Comparison of ENCODE assay signal across 20 cellular contexts in the genomic region with DNA sequence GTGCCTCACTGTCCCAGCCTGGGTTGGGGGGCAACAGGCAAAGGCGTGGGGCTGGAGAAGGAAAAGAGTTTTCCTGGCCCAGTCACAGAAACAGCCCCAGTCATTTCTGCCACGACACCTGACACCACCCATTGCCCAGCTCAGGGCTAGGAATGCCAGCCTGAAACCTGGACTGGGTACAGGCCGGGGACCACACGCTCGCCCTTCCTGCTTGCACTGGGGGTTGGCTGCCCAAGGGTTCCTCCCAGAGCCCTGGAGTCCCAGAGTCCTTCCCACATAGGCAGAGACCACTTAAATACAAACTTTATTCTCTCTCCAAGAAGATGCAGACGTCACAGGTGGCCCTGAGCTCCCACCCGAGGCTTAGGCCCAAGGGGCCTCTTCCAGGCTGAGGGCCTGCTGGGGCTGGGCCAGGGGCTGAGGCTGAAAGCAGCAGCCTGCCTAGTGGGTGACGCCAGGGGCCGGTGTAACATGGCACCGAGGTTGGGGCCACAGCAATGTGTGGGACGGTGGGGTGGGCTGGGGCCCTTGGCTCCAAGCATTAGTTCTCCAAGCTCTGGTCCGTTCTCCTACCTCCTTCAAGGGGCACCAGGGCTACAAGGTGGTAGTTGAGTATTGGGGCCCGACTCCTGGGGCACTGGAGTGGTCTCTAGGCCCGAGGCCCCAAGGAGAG. TPM values are rescaled to one million over a fixed set of nuclear protein-coding genes. Genes with fewer than 3 reads are reported as not detected.
DNase-seq lines count a peak whose midpoint lies in the region; ATAC-seq, FAIRE-seq and TF ChIP-seq lines count a peak whose summit lies in the region.
"Had no signal": no experiment of that assay in that cellular context is flagged by ENCODE, and none has a peak within 500 bp of the region (broad histone marks: within the 10 kb centered on the region; RNA-seq: fewer than 3 reads in every experiment).

No MANE protein-coding gene starts in this region.

- no peak overlapping the region for H3K27ac Mint-ChIP-seq in activated CD4-positive, alpha-beta memory T cell treated with anti-CD3 and anti-CD28 coated beads, Interleukin-2, amount 10 ng/mL, durations not matched to agents 7 days and 5 days
- no peak overlapping the region for H3K27ac Mint-ChIP-seq in activated CD4-positive, alpha-beta memory T cell treated with anti-CD3 and anti-CD28 coated beads for 36 hours
- H3K27ac Mint-ChIP-seq: CD4-positive, CD25-positive, alpha-beta regulatory T cell had no signal

- no peaks in the 10 kb centered on the region for H4K20me1 ChIP-seq in PC-3 (ENCODE audit: low read length)
- H4K20me1 ChIP-seq in HepG2 (ENCODE audit: insufficient read depth, low read length), result no peaks in the 10 kb centered on the region

- no peak for DNase-seq in activated CD4-positive, alpha-beta memory T cell treated with anti-CD3 and anti-CD28 coated beads, Interleukin-2, amount 10 ng/mL, durations not matched to agents 7 days and 5 days
- DNase-seq in activated CD4-positive, alpha-beta memory T cell treated with anti-CD3 and anti-CD28 coated beads for 36 hours, result no peak
- no peak for DNase-seq in PC-3
- DNase-seq in HepG2 (ENCODE audit: low spot score), result no peak
- no peak for DNase-seq in NAMALWA (ENCODE audit: low spot score)
- no peak for DNase-seq in trophoblast cell
- DNase-seq: activated CD8-positive, alpha-beta memory T cell treated with anti-CD3 and anti-CD28 coated beads for 24 hours; activated effector memory CD4-positive, alpha-beta T cell treated with Interleukin-2 at 50 U/mL for 16 hours; CD4-positive, CD25-positive, alpha-beta regulatory T cell; dermis blood vessel endothelial cell; NCI-H2107; tibial artery had no signal

- in situ Hi-C loops in HepG2 (cut with HindIII; ENCODE audit: extremely low pct_ligation_motif_present, low pct_unique_long_range_greater_than_20kb), result no loop called here

- H3K9ac ChIP-seq in PC-3 (ENCODE audit: low read length) (no peak overlapping the region), HepG2 (ENCODE audit: insufficient read depth, low read depth, low read length) (no peak overlapping the region), skeletal muscle tissue (ENCODE audit: low read depth in 1 of 3, low read length in 3 of 3) (peak overlapping the region; percentile 72 to 92 (median 77)), trophoblast cell (ENCODE audit: low read length) (no peak overlapping the region)

- ATAC-seq in PC-3, result no peak
- no peak for ATAC-seq in HepG2
- ATAC-seq in GM18907 (IDR thresholded peaks at IDR 0.05; ENCODE audit: unreplicated experiment), result no peak
- ATAC-seq: esophagus mucosa had no signal

- CTCF ChIA-PET in activated CD4-positive, alpha-beta memory T cell treated with anti-CD3 and anti-CD28 coated beads, Interleukin-2, amount 10 ng/mL, durations not matched to agents 7 days and 5 days (lab: Charles Lee), result no interaction called here
- CTCF ChIA-PET in activated CD4-positive, alpha-beta memory T cell treated with anti-CD3 and anti-CD28 coated beads for 36 hours (lab: Charles Lee), result interaction anchor here (0.9 to 1.1 kb wide), 2 partner anchors 9 to 127 kb away, joined by 3 read pairs; no protein-coding TSS in a partner anchor
- CTCF ChIA-PET in PC-3 (lab: Charles Lee), result no interaction called here
- CTCF ChIA-PET in HepG2 (lab: Yijun Ruan, JAX; ENCODE audit: low intra/inter-chr PET ratio, low total read pairs), result no interaction called here

- POLR2A ChIA-PET in activated CD4-positive, alpha-beta memory T cell treated with anti-CD3 and anti-CD28 coated beads, Interleukin-2, amount 10 ng/mL, durations not matched to agents 7 days and 5 days (lab: Charles Lee), result no interaction called here
- POLR2A ChIA-PET in activated CD4-positive, alpha-beta memory T cell treated with anti-CD3 and anti-CD28 coated beads for 36 hours (lab: Charles Lee), result no interaction called here
- POLR2A ChIA-PET in PC-3 (lab: Charles Lee; ENCODE audit: unreplicated experiment) (no interaction called here), HepG2 (lab: Yijun Ruan, JAX) (interaction anchor here (1.1 kb wide), 1 partner anchor 9 kb away, joined by 3 read pairs; no protein-coding TSS in a partner anchor)

- peaks cover 15% of the 10 kb centered on the region for H3K4me1 ChIP-seq in PC-3 (ENCODE audit: insufficient read depth, low read length)
- H3K4me1 ChIP-seq in HepG2 (ENCODE audit: insufficient read depth, low read length), result peaks cover 60% of the 10 kb centered on the region
- H3K4me1 ChIP-seq in skeletal muscle tissue (ENCODE audit: control insufficient read depth in 3 of 3, insufficient read depth in 3 of 3, low read length in 3 of 3), result peaks cover 50 to 59% (median 56%) of the 10 kb centered on the region in 3 donors
- peaks cover 15 to 19% of the 10 kb centered on the region in 2 experiments for H3K4me1 ChIP-seq in trophoblast cell (ENCODE audit: control insufficient read depth in 1 of 2, insufficient read depth in 2 of 2, low read length in 2 of 2)

- H4K8ac ChIP-seq in trophoblast cell (ENCODE audit: low read depth, low read length), result no peak overlapping the region

- no peak overlapping the region for H4K12ac ChIP-seq in trophoblast cell (ENCODE audit: low read depth, low read length)

- H3K36me3 ChIP-seq in PC-3 (ENCODE audit: low read depth, low read length), result no peaks in the 10 kb centered on the region
- H3K36me3 ChIP-seq in HepG2 (replicated peaks in 1 of 2; ENCODE audit: control insufficient read depth in 1 of 2, insufficient read depth in 2 of 2, low read length in 2 of 2), result no peaks in the 10 kb centered on the region
- H3K36me3 ChIP-seq in skeletal muscle tissue (ENCODE audit: control insufficient read depth in 3 of 3, insufficient read depth in 3 of 3, low read length in 3 of 3), result no peaks in the 10 kb centered on the region
- no peaks in the 10 kb centered on the region for H3K36me3 ChIP-seq in trophoblast cell (ENCODE audit: control insufficient read depth in 1 of 2, insufficient read depth in 2 of 2, low read length in 2 of 2)
- H3K36me3 ChIP-seq: ovary, tibial artery had no signal

- no peaks in the 10 kb centered on the region for H3K9me3 ChIP-seq in PC-3 (ENCODE audit: low read length)
- no peaks in the 10 kb centered on the region for H3K9me3 ChIP-seq in HepG2 (ENCODE audit: low read length)
- no peaks in the 10 kb centered on the region for H3K9me3 ChIP-seq in skeletal muscle tissue (ENCODE audit: control insufficient read depth in 3 of 3, low read length in 3 of 3)
- peaks cover 10% of the 10 kb centered on the region for H3K9me3 ChIP-seq in trophoblast cell (ENCODE audit: insufficient read depth, low read depth, low read length)
- H3K9me3 ChIP-seq: ovary, tibial artery had no signal

- TF ChIP-seq RAD21 in HepG2 (CRISPR knock-in tag; IDR thresholded peaks at IDR 0.05), result no peak

- H3K36me3 Mint-ChIP-seq in activated CD4-positive, alpha-beta memory T cell treated with anti-CD3 and anti-CD28 coated beads, Interleukin-2, amount 10 ng/mL, durations not matched to agents 7 days and 5 days (ENCODE audit: low read depth), result no peaks in the 10 kb centered on the region
- H3K36me3 Mint-ChIP-seq in activated CD4-positive, alpha-beta memory T cell treated with anti-CD3 and anti-CD28 coated beads for 36 hours, result no peaks in the 10 kb centered on the region
- H3K36me3 Mint-ChIP-seq: CD4-positive, CD25-positive, alpha-beta regulatory T cell had no signal

- H3K27ac ChIP-seq in PC-3 (ENCODE audit: low read length) (no peak overlapping the region), HepG2 (ENCODE audit: extremely low read length, insufficient read depth, low read length) (no peak overlapping the region), skeletal muscle tissue (ENCODE audit: low read depth, low read length) (peak overlapping the region; percentile 91), trophoblast cell (ENCODE audit: low read depth, low read length) (no peak overlapping the region)
- H3K27ac ChIP-seq: ovary, tibial artery had no signal

- TF ChIP-seq CTCF in PC-3 (conservative IDR thresholded peaks at IDR 0.05; ENCODE audit: low read depth, low read length) (no peak), HepG2 (CRISPR knock-in tag; IDR thresholded peaks at IDR 0.05) (no peak)

- no peak overlapping the region for H3K14ac ChIP-seq in trophoblast cell (ENCODE audit: low read length)

- no peak overlapping the region for H2AK5ac ChIP-seq in trophoblast cell (ENCODE audit: low read length)

- peaks cover 4% of the 10 kb centered on the region for H3K4me1 Mint-ChIP-seq in activated CD4-positive, alpha-beta memory T cell treated with anti-CD3 and anti-CD28 coated beads, Interleukin-2, amount 10 ng/mL, durations not matched to agents 7 days and 5 days
- peaks cover 2% of the 10 kb centered on the region for H3K4me1 Mint-ChIP-seq in activated CD4-positive, alpha-beta memory T cell treated with anti-CD3 and anti-CD28 coated beads for 36 hours (ENCODE audit: low read depth)

- H2BK120ac ChIP-seq in trophoblast cell (ENCODE audit: insufficient read depth, low read length, poor library complexity), result no peak overlapping the region

- TF ChIP-seq EP300 in HepG2 (IDR thresholded peaks at IDR 0.05; ENCODE audit: low read depth in 2 of 2, low read length in 2 of 2) (no peak), HepG2 (CRISPR knock-in tag; IDR thresholded peaks at IDR 0.05; ENCODE audit: borderline replicate concordance) (no peak)

- no peak for FAIRE-seq in HepG2 (lab: Jason Lieb, UNC)
- FAIRE-seq: keratinocyte, TTC549 had no signal

- H3K18ac ChIP-seq in trophoblast cell (ENCODE audit: low read length), result no peak overlapping the region

- H3K4me3 ChIP-seq in PC-3 (ENCODE audit: low read length), result no peak overlapping the region
- no peak overlapping the region for H3K4me3 ChIP-seq in HepG2 (replicated peaks in 1 of 3; ENCODE audit: insufficient read depth in 1 of 3, low read depth in 2 of 3, low read length in 3 of 3)
- peak overlapping the region; percentile 77 to 81 (median 78) for H3K4me3 ChIP-seq in skeletal muscle tissue (ENCODE audit: low read length in 3 of 3)
- H3K4me3 ChIP-seq in trophoblast cell (ENCODE audit: low read depth, low read length), result no peak overlapping the region
- H3K4me3 ChIP-seq: ovary, smooth muscle cell, tibial artery had no signal

- peaks cover 3% of the 10 kb centered on the region for H3K79me1 ChIP-seq in trophoblast cell (ENCODE audit: low read length)

- H3K27me3 ChIP-seq in PC-3 (ENCODE audit: low read length), result no peaks in the 10 kb centered on the region
- peaks cover 5 to 17% of the 10 kb centered on the region in 2 experiments; a peak in 4 of 5 replicates for H3K27me3 ChIP-seq in HepG2 (ENCODE audit: control insufficient read depth in 1 of 2, insufficient read depth in 2 of 2, low read length in 2 of 2)
- H3K27me3 ChIP-seq in skeletal muscle tissue (ENCODE audit: control insufficient read depth in 3 of 3, insufficient read depth in 3 of 3, low read length in 3 of 3), result peaks cover 0 to 5% (median 0%) of the 10 kb centered on the region in 3 donors
- no peaks in the 10 kb centered on the region for H3K27me3 ChIP-seq in trophoblast cell (ENCODE audit: insufficient read depth, low read length)
- H3K27me3 ChIP-seq: ovary had no signal

- H3K27me3 Mint-ChIP-seq in activated CD4-positive, alpha-beta memory T cell treated with anti-CD3 and anti-CD28 coated beads, Interleukin-2, amount 10 ng/mL, durations not matched to agents 7 days and 5 days, result peaks cover 3% of the 10 kb centered on the region
- H3K27me3 Mint-ChIP-seq in activated CD4-positive, alpha-beta memory T cell treated with anti-CD3 and anti-CD28 coated beads for 36 hours, result peaks cover 1% of the 10 kb centered on the region

- H2BK12ac ChIP-seq in trophoblast cell (ENCODE audit: low read length), result no peak overlapping the region

- H3K9me3 Mint-ChIP-seq in activated CD4-positive, alpha-beta memory T cell treated with anti-CD3 and anti-CD28 coated beads, Interleukin-2, amount 10 ng/mL, durations not matched to agents 7 days and 5 days, result no peaks in the 10 kb centered on the region
- no peaks in the 10 kb centered on the region for H3K9me3 Mint-ChIP-seq in activated CD4-positive, alpha-beta memory T cell treated with anti-CD3 and anti-CD28 coated beads for 36 hours
- H3K9me3 Mint-ChIP-seq: CD4-positive, CD25-positive, alpha-beta regulatory T cell had no signal

- intact Hi-C loops in activated CD4-positive, alpha-beta memory T cell treated with anti-CD3 and anti-CD28 coated beads for 36 hours (cut with micrococcal nuclease), result loop anchor here (10.0 kb wide), 2 partner anchors 377 to 497 kb away; a partner anchor contains a TSS
- intact Hi-C loops in PC-3 (cut with micrococcal nuclease) (no loop called here), HepG2 (cut with micrococcal nuclease; ENCODE audit: unreplicated experiment) (no loop called here)

- H3K9me2 ChIP-seq in PC-3 (replicated peaks; ENCODE audit: low read length), result no peaks in the 10 kb centered on the region

- H2AFZ ChIP-seq in PC-3 (ENCODE audit: low read length) (no peak overlapping the region), HepG2 (ENCODE audit: low read length) (no peak overlapping the region), trophoblast cell (ENCODE audit: insufficient read depth, low read length, poor library complexity) (no peak overlapping the region)

- TF ChIP-seq POLR2A in HepG2 (IDR thresholded peaks at IDR 0.05; ENCODE audit: insufficient read depth in 1 of 2, low read depth in 2 of 2, low read length in 2 of 2), result no peak

- no peak overlapping the region for H4K91ac ChIP-seq in trophoblast cell (ENCODE audit: low read depth, low read length)

- H3K23ac ChIP-seq in trophoblast cell (ENCODE audit: low read length), result no peak overlapping the region

- H3K79me2 ChIP-seq in PC-3 (ENCODE audit: low read length), result no peaks in the 10 kb centered on the region
- H3K79me2 ChIP-seq in HepG2 (ENCODE audit: insufficient read depth, low read length), result no peaks in the 10 kb centered on the region
- no peaks in the 10 kb centered on the region for H3K79me2 ChIP-seq in trophoblast cell (ENCODE audit: control insufficient read depth, insufficient read depth, low read length, poor library complexity)

- 97% methylated on average over 10 of the region's 14 CpGs for WGBS in HepG2 (ENCODE audit: low lambda C conversion rate)
- WGBS in trophoblast cell (ENCODE audit: extremely low coverage, insufficient coverage, insufficient read length), result no CpG with 5 or more reads among the region's 14 CpGs

- H3K4me2 ChIP-seq in PC-3 (ENCODE audit: low read length) (no peak overlapping the region), HepG2 (ENCODE audit: low read depth, low read length) (no peak overlapping the region), trophoblast cell (ENCODE audit: low read length) (no peak overlapping the region)

- H3K4ac ChIP-seq in trophoblast cell (ENCODE audit: low read depth, low read length), result no peak overlapping the region

- peak overlapping the region; percentile 24 for H3K4me3 Mint-ChIP-seq in activated CD4-positive, alpha-beta memory T cell treated with anti-CD3 and anti-CD28 coated beads, Interleukin-2, amount 10 ng/mL, durations not matched to agents 7 days and 5 days
- H3K4me3 Mint-ChIP-seq in activated CD4-positive, alpha-beta memory T cell treated with anti-CD3 and anti-CD28 coated beads for 36 hours, result no peak overlapping the region

- no peak overlapping the region for H2BK5ac ChIP-seq in trophoblast cell (ENCODE audit: low read depth, low read length, poor library complexity)

- BruUV-seq in PC-3 (replicated peaks; lab: Mats Ljungman, UMichigan), result TSS peak; percentile 53
- TSS peak; percentile 76 for BruUV-seq in HepG2 (replicated peaks; lab: Mats Ljungman, UMichigan)

- no peaks in the 10 kb centered on the region for H3F3A ChIP-seq in PC-3 (ENCODE audit: low read length, unreplicated experiment)

RNA-seq across cellular contexts. Expression of a gene that starts 1.6 kb away (rescaled TPM):
- total RNA-seq in activated CD4-positive, alpha-beta memory T cell treated with anti-CD3 and anti-CD28 coated beads, Interleukin-2, amount 10 ng/mL, durations not matched to agents 7 days and 5 days, result not detected
- total RNA-seq in activated CD4-positive, alpha-beta memory T cell treated with anti-CD3 and anti-CD28 coated beads for 36 hours, result under 1 TPM; 0.33 to 0.34 TPM
- total RNA-seq in PC-3 (2014; rRNA removed), result 22.6 and 29.1 TPM in 2 replicates
- 12.9 and 18.7 TPM in 2 replicates for total RNA-seq in HepG2 (2016; rRNA removed; fragmentation: Illumina TruSeq; extraction: Trizol)
- 49.1 and 56.2 TPM in 2 replicates for total RNA-seq in HepG2 (2016; cell fraction: cytosol; rRNA removed; fragmentation: Illumina TruSeq; extraction: Trizol; ENCODE audit: low read depth)
- total RNA-seq in HepG2 (2016; cell fraction: insoluble cytoplasmic fraction; rRNA removed; fragmentation: Illumina TruSeq; extraction: Trizol), result 9.2 and 18.5 TPM in 2 replicates
- 52.4 and 62.3 TPM in 2 replicates for total RNA-seq in HepG2 (2016; cell fraction: membrane; rRNA removed; fragmentation: Illumina TruSeq; extraction: Trizol)
- 7.7 and 11.9 TPM in 2 replicates for total RNA-seq in HepG2 (2016; cell fraction: nucleus; rRNA removed; fragmentation: Illumina TruSeq; extraction: Trizol)
- polyA plus RNA-seq in HepG2 (2011; rRNA removed), result 13.2 and 15.3 TPM in 2 replicates
- 12.8 and 25.5 TPM in 2 replicates for polyA plus RNA-seq in HepG2 (2011; cell fraction: cytosol; rRNA removed)
- 29.4 and 36.3 TPM in 2 replicates for polyA plus RNA-seq in HepG2 (2011; cell fraction: nucleus; rRNA removed)
- polyA plus RNA-seq in HepG2 (2012), result 6.6 and 7.8 TPM in 2 replicates
- 77.9 and 88.5 TPM in 2 replicates for polyA plus RNA-seq in HepG2 (2016; cell fraction: cytosol; fragmentation: Illumina TruSeq; extraction: Trizol; ENCODE audit: low read depth)
- polyA plus RNA-seq in HepG2 (2016; cell fraction: insoluble cytoplasmic fraction; fragmentation: Illumina TruSeq; extraction: Trizol; ENCODE audit: low read depth), result 13.6 and 17.5 TPM in 2 replicates
- polyA plus RNA-seq in HepG2 (2016; cell fraction: membrane; fragmentation: Illumina TruSeq; extraction: Trizol; ENCODE audit: low read depth), result 69.4 and 73.4 TPM in 2 replicates
- polyA plus RNA-seq in HepG2 (2016; cell fraction: nucleus; fragmentation: Illumina TruSeq; extraction: Trizol; ENCODE audit: insufficient read depth, low read depth), result 21.1 and 21.2 TPM in 2 replicates
- 1.1 and 27.0 TPM in 2 replicates for polyA minus RNA-seq in HepG2 (2011; rRNA and poly(A)+ RNA removed; ENCODE audit: low replicate concordance)
- 7.6 and 7.8 TPM in 2 replicates for polyA minus RNA-seq in HepG2 (2011; cell fraction: cytosol; rRNA and poly(A)+ RNA removed)
- 2.3 and 2.6 TPM in 2 replicates for polyA minus RNA-seq in HepG2 (2011; cell fraction: nucleus; rRNA and poly(A)+ RNA removed)
- 21.9 TPM for total RNA-seq in skeletal muscle tissue
- 3.7 and 4.1 TPM in 2 replicates for polyA plus RNA-seq in trophoblast cell (2013)
- total RNA-seq: A172, dermis blood vessel endothelial cell had no signal

RNA-seq across cellular contexts. Expression of a gene that starts 2.4 kb away (rescaled TPM):
- under 1 TPM; 0.25 to 0.38 TPM for total RNA-seq in activated CD4-positive, alpha-beta memory T cell treated with anti-CD3 and anti-CD28 coated beads, Interleukin-2, amount 10 ng/mL, durations not matched to agents 7 days and 5 days
- total RNA-seq in activated CD4-positive, alpha-beta memory T cell treated with anti-CD3 and anti-CD28 coated beads for 36 hours, result under 1 TPM; 0.26 to 0.27 TPM
- total RNA-seq in PC-3 (2014; rRNA removed) (1.7 and 3.0 TPM in 2 replicates), HepG2 (2016; rRNA removed; fragmentation: Illumina TruSeq; extraction: Trizol) (0.11 TPM in 1 of 2 replicates, not detected in the other), skeletal muscle tissue (191 TPM)
- not detected in 2 replicates for total RNA-seq in HepG2 (2016; cell fraction: cytosol; rRNA removed; fragmentation: Illumina TruSeq; extraction: Trizol; ENCODE audit: low read depth)
- 0.13 TPM in 1 of 2 replicates, not detected in the other for total RNA-seq in HepG2 (2016; cell fraction: insoluble cytoplasmic fraction; rRNA removed; fragmentation: Illumina TruSeq; extraction: Trizol)
- total RNA-seq in HepG2 (2016; cell fraction: membrane; rRNA removed; fragmentation: Illumina TruSeq; extraction: Trizol), result not detected in 2 replicates
- total RNA-seq in HepG2 (2016; cell fraction: nucleus; rRNA removed; fragmentation: Illumina TruSeq; extraction: Trizol), result not detected in 2 replicates
- polyA plus RNA-seq in HepG2 (2011; rRNA removed), result 0.12 TPM in 1 of 2 replicates, not detected in the other
- polyA plus RNA-seq in HepG2 (2011; cell fraction: cytosol; rRNA removed), result not detected in 2 replicates
- 0.80 and 1.5 TPM in 2 replicates for polyA plus RNA-seq in HepG2 (2011; cell fraction: nucleus; rRNA removed)
- not detected in 2 replicates for polyA plus RNA-seq in HepG2 (2012)
- polyA plus RNA-seq in HepG2 (2016; cell fraction: cytosol; fragmentation: Illumina TruSeq; extraction: Trizol; ENCODE audit: low read depth), result not detected in 2 replicates
- polyA plus RNA-seq in HepG2 (2016; cell fraction: insoluble cytoplasmic fraction; fragmentation: Illumina TruSeq; extraction: Trizol; ENCODE audit: low read depth), result not detected in 2 replicates
- polyA plus RNA-seq in HepG2 (2016; cell fraction: membrane; fragmentation: Illumina TruSeq; extraction: Trizol; ENCODE audit: low read depth), result not detected in 2 replicates
- 0.38 and 0.87 TPM in 2 replicates for polyA plus RNA-seq in HepG2 (2016; cell fraction: nucleus; fragmentation: Illumina TruSeq; extraction: Trizol; ENCODE audit: insufficient read depth, low read depth)
- not detected in 2 replicates for polyA minus RNA-seq in HepG2 (2011; rRNA and poly(A)+ RNA removed; ENCODE audit: low replicate concordance)
- not detected in 2 replicates for polyA minus RNA-seq in HepG2 (2011; cell fraction: cytosol; rRNA and poly(A)+ RNA removed)
- polyA minus RNA-seq in HepG2 (2011; cell fraction: nucleus; rRNA and poly(A)+ RNA removed), result 0.64 TPM in 1 of 2 replicates, not detected in the other
- polyA plus RNA-seq in trophoblast cell (2013), result 0.19 and 0.25 TPM in 2 replicates
- total RNA-seq: A172; CD4-positive, CD25-positive, alpha-beta regulatory T cell had no signal
- polyA plus RNA-seq: CD4-positive, CD25-positive, alpha-beta regulatory T cell had no signal

RNA-seq across cellular contexts. Expression of a gene that starts 26.6 kb away (rescaled TPM):
- total RNA-seq in activated CD4-positive, alpha-beta memory T cell treated with anti-CD3 and anti-CD28 coated beads, Interleukin-2, amount 10 ng/mL, durations not matched to agents 7 days and 5 days, result 100 to 1,000 TPM; 428 to 431 TPM
- total RNA-seq in activated CD4-positive, alpha-beta memory T cell treated with anti-CD3 and anti-CD28 coated beads for 36 hours, result 100 to 1,000 TPM; 396 to 403 TPM
- total RNA-seq in PC-3 (2014; rRNA removed), result 125 and 171 TPM in 2 replicates
- total RNA-seq in HepG2 (2016; rRNA removed; fragmentation: Illumina TruSeq; extraction: Trizol), result 66.2 and 76.7 TPM in 2 replicates
- total RNA-seq in HepG2 (2016; cell fraction: cytosol; rRNA removed; fragmentation: Illumina TruSeq; extraction: Trizol; ENCODE audit: low read depth), result 98.5 and 108 TPM in 2 replicates
- total RNA-seq in HepG2 (2016; cell fraction: insoluble cytoplasmic fraction; rRNA removed; fragmentation: Illumina TruSeq; extraction: Trizol), result 68.2 and 68.8 TPM in 2 replicates
- total RNA-seq in HepG2 (2016; cell fraction: membrane; rRNA removed; fragmentation: Illumina TruSeq; extraction: Trizol), result 163 and 168 TPM in 2 replicates
- total RNA-seq in HepG2 (2016; cell fraction: nucleus; rRNA removed; fragmentation: Illumina TruSeq; extraction: Trizol), result 45.2 and 49.3 TPM in 2 replicates
- polyA plus RNA-seq in HepG2 (2011; rRNA removed), result 327 and 345 TPM in 2 replicates
- polyA plus RNA-seq in HepG2 (2011; cell fraction: cytosol; rRNA removed), result 278 and 286 TPM in 2 replicates
- polyA plus RNA-seq in HepG2 (2011; cell fraction: nucleus; rRNA removed), result 169 and 179 TPM in 2 replicates
- polyA plus RNA-seq in HepG2 (2012), result 196 and 197 TPM in 2 replicates
- polyA plus RNA-seq in HepG2 (2016; cell fraction: cytosol; fragmentation: Illumina TruSeq; extraction: Trizol; ENCODE audit: low read depth), result 302 and 370 TPM in 2 replicates
- polyA plus RNA-seq in HepG2 (2016; cell fraction: insoluble cytoplasmic fraction; fragmentation: Illumina TruSeq; extraction: Trizol; ENCODE audit: low read depth), result 201 and 257 TPM in 2 replicates
- 387 and 445 TPM in 2 replicates for polyA plus RNA-seq in HepG2 (2016; cell fraction: membrane; fragmentation: Illumina TruSeq; extraction: Trizol; ENCODE audit: low read depth)
- 156 and 160 TPM in 2 replicates for polyA plus RNA-seq in HepG2 (2016; cell fraction: nucleus; fragmentation: Illumina TruSeq; extraction: Trizol; ENCODE audit: insufficient read depth, low read depth)
- polyA minus RNA-seq in HepG2 (2011; rRNA and poly(A)+ RNA removed; ENCODE audit: low replicate concordance), result 349 and 450 TPM in 2 replicates
- 168 and 187 TPM in 2 replicates for polyA minus RNA-seq in HepG2 (2011; cell fraction: cytosol; rRNA and poly(A)+ RNA removed)
- polyA minus RNA-seq in HepG2 (2011; cell fraction: nucleus; rRNA and poly(A)+ RNA removed), result 63.1 and 70.6 TPM in 2 replicates
- 61.6 TPM for total RNA-seq in skeletal muscle tissue
- polyA plus RNA-seq in trophoblast cell (2013), result 211 and 220 TPM in 2 replicates

Comparison
In these comparisons a context has a peak if more than half of its experiments do, and no peak if none do; other contexts are left out.
1. H3K4me3 ChIP-seq: peak in skeletal muscle tissue (3 of 3); none in PC-3 (single experiment), HepG2 (0 of 3) and trophoblast cell (single experiment).
2. H3K9ac ChIP-seq: peak in skeletal muscle tissue (3 of 3); none in PC-3 (single experiment), HepG2 (single experiment) and trophoblast cell (single experiment).
3. RNA of a gene that starts 1.6 kb away (total RNA-seq): 22.6 to 29.1 TPM in PC-3, 21.9 TPM in skeletal muscle tissue (single experiment) and 7.7 to 62.3 TPM in HepG2; 0.33 to 0.34 TPM in activated CD4-positive, alpha-beta memory T cell treated with anti-CD3 and anti-CD28 coated beads for 36 hours and not detected in activated CD4-positive, alpha-beta memory T cell treated with anti-CD3 and anti-CD28 coated beads, Interleukin-2, amount 10 ng/mL, durations not matched to agents 7 days and 5 days; every median in the first group is over 4 times any median in the second.
4. RNA of a gene that starts 2.4 kb away (total RNA-seq): 191 TPM in skeletal muscle tissue (single experiment); 1.7 to 3.0 TPM in PC-3, 0.25 to 0.38 TPM in activated CD4-positive, alpha-beta memory T cell treated with anti-CD3 and anti-CD28 coated beads, Interleukin-2, amount 10 ng/mL, durations not matched to agents 7 days and 5 days, 0.26 to 0.27 TPM in activated CD4-positive, alpha-beta memory T cell treated with anti-CD3 and anti-CD28 coated beads for 36 hours and 0.11 to 0.13 TPM in HepG2; every median in the first group is over 10 times any median in the second.